ENCODE assay signal across 22 cellular contexts in the genomic region with DNA sequence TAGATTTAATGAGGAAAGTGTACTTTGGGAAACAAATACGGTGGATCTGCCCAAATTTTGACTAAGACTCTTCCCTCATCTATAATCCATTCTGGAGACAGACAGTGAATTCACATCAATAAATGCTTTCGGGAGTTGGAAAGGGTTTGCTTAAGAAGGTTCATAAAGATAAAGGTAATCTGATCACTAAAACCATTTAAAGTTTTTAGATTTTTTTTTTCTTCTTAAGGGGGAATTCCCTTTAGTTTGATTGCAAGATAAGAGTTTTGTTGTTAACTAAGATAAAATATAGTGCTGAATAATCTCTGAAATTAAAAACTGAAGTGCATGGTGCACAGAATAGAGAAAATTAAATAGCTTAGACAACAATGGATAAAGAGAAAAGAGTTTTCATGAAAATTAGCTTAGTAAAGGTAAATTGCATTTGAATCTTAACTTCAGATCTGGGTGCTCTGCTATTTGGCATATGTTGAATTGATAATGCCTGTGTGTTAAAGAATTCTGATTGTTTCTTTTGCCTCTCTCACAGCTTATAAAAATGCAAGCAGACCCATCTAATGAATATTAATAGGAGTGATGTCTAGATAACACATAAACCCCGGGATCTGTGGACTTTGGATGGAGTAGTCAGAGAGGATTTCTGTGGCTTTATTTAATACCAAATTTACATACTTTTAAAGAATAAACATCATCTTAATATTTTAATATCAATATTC.
"Had no signal": no experiment of that assay in that cellular context is flagged by ENCODE, and none has a peak within 500 bp of the region (broad histone marks: within the 10 kb centered on the region; RNA-seq: fewer than 3 reads in every experiment).

No MANE protein-coding gene starts in this region.

- H3K27ac Mint-ChIP-seq: activated CD4-positive, alpha-beta memory T cell treated with anti-CD3 and anti-CD28 coated beads for 36 hours; activated CD4-positive, alpha-beta T cell treated with anti-CD3 and anti-CD28 coated beads for 36 hours; activated naive CD8-positive, alpha-beta T cell; activated T-cell treated with anti-CD3 and anti-CD28 coated beads, Interleukin-2, amount 50 U/mL, for 72 hours; effector memory CD8-positive, alpha-beta T cell; T-helper 1 cell treated with Interleukin-12 subunit alpha and Interleukin-12 subunit beta and Interleukin-4 antibody, amounts not matched to agents 30 μg/mL and 1 μg/mL, for 36 hours had no signal

- DNase-seq: activated CD4-positive, alpha-beta memory T cell treated with anti-CD3 and anti-CD28 coated beads for 36 hours; activated CD4-positive, alpha-beta T cell treated with anti-CD3 and anti-CD28 coated beads for 36 hours; activated gamma-delta T cell; activated T-cell treated with anti-CD3 and anti-CD28 coated beads, Interleukin-2, amount 50 U/mL, for 72 hours; amygdala; body of pancreas; cortex of kidney; effector memory CD8-positive, alpha-beta T cell; gastrocnemius medialis; left cardiac atrium; lower lobe of right lung; right cardiac atrium; small intestine; stimulated activated CD4-positive, alpha-beta T cell treated with anti-CD3 and anti-CD28 coated beads, Interleukin-4, amount 100 ng/mL, for 4 hours; stimulated activated CD8-positive, alpha-beta memory T cell treated with anti-CD3 and anti-CD28 coated beads, Interleukin-4, amount 100 ng/mL, for 48 hours; stimulated activated naive CD8-positive, alpha-beta T cell treated with anti-CD3 and anti-CD28 coated beads, Interleukin-15, Interleukin-2, amounts not matched to agents 100 U/mL and 50 U/mL, for 24 hours; testis; WERI-Rb-1 had no signal

- H3K27me3 Mint-ChIP-seq: activated CD4-positive, alpha-beta memory T cell treated with anti-CD3 and anti-CD28 coated beads for 36 hours; activated CD4-positive, alpha-beta T cell treated with anti-CD3 and anti-CD28 coated beads for 36 hours; activated naive CD8-positive, alpha-beta T cell; effector memory CD8-positive, alpha-beta T cell; progenitor cell of endocrine pancreas had no signal

- H3K36me3 Mint-ChIP-seq: activated CD4-positive, alpha-beta memory T cell treated with anti-CD3 and anti-CD28 coated beads for 36 hours; activated naive CD8-positive, alpha-beta T cell had no signal

- H3K4me3 Mint-ChIP-seq: activated CD4-positive, alpha-beta memory T cell treated with anti-CD3 and anti-CD28 coated beads for 36 hours; activated CD4-positive, alpha-beta T cell treated with anti-CD3 and anti-CD28 coated beads for 36 hours; activated naive CD8-positive, alpha-beta T cell; activated T-cell treated with anti-CD3 and anti-CD28 coated beads, Interleukin-2, amount 50 U/mL, for 72 hours; effector memory CD8-positive, alpha-beta T cell; T-helper 1 cell treated with Interleukin-12 subunit alpha and Interleukin-12 subunit beta and Interleukin-4 antibody, amounts not matched to agents 30 μg/mL and 1 μg/mL, for 36 hours had no signal

- ATAC-seq: activated CD4-positive, alpha-beta T cell treated with anti-CD3 and anti-CD28 coated beads for 36 hours; activated T-cell treated with anti-CD3 and anti-CD28 coated beads, Interleukin-2, amount 50 U/mL, for 72 hours; body of pancreas; effector memory CD8-positive, alpha-beta T cell; gastrocnemius medialis; left cardiac atrium; lower lobe of right lung; right cardiac atrium; stimulated activated naive CD8-positive, alpha-beta T cell treated with anti-CD3 and anti-CD28 coated beads, Interleukin-15, Interleukin-2, amounts not matched to agents 100 U/mL and 50 U/mL, for 24 hours had no signal

- H3K27ac ChIP-seq: gastrocnemius medialis, lower lobe of right lung, testis, WERI-Rb-1 had no signal

- H3K36me3 ChIP-seq: gastrocnemius medialis, heart left ventricle, lower lobe of right lung, WERI-Rb-1 had no signal

- H3K9me3 ChIP-seq: body of pancreas, gastrocnemius medialis, heart left ventricle, lower lobe of right lung, testis had no signal

- H3K27me3 ChIP-seq: body of pancreas, gastrocnemius medialis, heart left ventricle, testis had no signal

- H3K4me3 ChIP-seq: body of pancreas, gastrocnemius medialis, heart left ventricle, lower lobe of right lung, testis had no signal

- H3K4me1 Mint-ChIP-seq: activated CD4-positive, alpha-beta T cell treated with anti-CD3 and anti-CD28 coated beads for 36 hours had no signal

- H3K4me1 ChIP-seq: gastrocnemius medialis, lower lobe of right lung had no signal

- H3K9me3 Mint-ChIP-seq: activated CD4-positive, alpha-beta memory T cell treated with anti-CD3 and anti-CD28 coated beads for 36 hours; activated T-cell treated with anti-CD3 and anti-CD28 coated beads, Interleukin-2, amount 50 U/mL, for 72 hours; effector memory CD8-positive, alpha-beta T cell; T-helper 1 cell treated with Interleukin-12 subunit alpha and Interleukin-12 subunit beta and Interleukin-4 antibody, amounts not matched to agents 30 μg/mL and 1 μg/mL, for 36 hours had no signal
